ENCODE assay signal across 8 cellular contexts in the genomic region with DNA sequence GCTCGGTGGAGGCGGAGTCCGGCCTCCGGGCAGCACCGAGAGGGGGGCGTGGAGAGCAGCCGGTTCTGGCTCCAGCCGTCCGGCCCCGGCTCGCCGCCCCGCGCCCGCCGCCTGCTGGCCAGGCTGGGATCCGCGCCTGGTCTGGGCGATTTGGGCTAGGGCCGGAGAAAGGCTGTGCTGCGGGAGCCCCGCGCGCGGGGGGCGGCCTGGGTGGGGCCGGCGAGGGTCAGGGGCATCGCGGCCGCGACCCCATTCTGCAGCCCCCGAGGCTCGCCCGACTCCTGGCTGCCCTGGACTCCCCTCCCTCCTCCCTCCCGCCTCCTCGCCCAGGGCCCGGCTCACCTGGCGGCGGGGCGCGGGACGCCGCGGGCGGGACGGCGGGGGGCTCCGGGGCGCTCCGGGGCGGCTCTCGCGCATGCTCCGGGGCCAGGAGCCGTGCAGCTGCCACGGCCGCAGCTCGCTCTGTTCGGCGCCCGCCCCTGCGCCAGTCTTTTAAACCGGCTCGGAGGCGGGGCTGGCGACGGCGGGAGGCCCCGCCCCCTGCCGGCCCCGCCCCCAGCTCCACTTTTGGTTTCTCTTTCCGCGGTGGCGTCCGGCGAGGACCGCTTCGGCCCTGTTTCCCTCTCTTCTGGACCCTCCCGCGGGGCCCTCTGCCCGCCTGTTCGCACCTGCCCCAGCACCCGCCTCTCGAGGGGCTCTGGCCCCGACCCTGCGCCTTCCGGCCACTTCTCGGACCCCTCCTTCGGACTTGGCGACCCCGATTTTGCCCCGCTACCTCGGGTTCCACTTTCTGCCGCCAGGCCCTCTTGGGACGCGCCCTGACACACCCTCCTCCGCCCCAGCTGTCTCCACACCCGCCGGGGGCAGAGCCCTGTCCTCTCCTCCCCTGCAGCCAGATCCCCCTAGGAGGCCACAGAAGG. TPM values are rescaled to one million over a fixed set of nuclear protein-coding genes. Genes with fewer than 3 reads are reported as not detected.
A peak's percentile ranks its signal among the peaks of the same experiment; 100 is the strongest.
DNase-seq lines count a peak whose midpoint lies in the region; ATAC-seq, FAIRE-seq and TF ChIP-seq lines count a peak whose summit lies in the region.

A gene with protein sequence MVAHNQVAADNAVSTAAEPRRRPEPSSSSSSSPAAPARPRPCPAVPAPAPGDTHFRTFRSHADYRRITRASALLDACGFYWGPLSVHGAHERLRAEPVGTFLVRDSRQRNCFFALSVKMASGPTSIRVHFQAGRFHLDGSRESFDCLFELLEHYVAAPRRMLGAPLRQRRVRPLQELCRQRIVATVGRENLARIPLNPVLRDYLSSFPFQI (minus strand): TSS at position 468 of the 920 bp plus-strand sequence. CDS start 726 bp downstream, outside the sequence.

- in situ Hi-C loops in HepG2 (cut with HindIII; ENCODE audit: extremely low pct_ligation_motif_present, low pct_unique_long_range_greater_than_20kb), result loop anchor here (5.0 kb wide), 2 partner anchors 91 to 289 kb away; a partner anchor contains a TSS

- peaks cover 28% of the 10 kb centered on the region for H3K79me2 ChIP-seq in HepG2 (ENCODE audit: insufficient read depth, low read length)

- TF ChIP-seq CTCF in HepG2 (CRISPR knock-in tag; IDR thresholded peaks at IDR 0.05), result peak; percentile 81

- peak; percentile 83 for DNase-seq in Ammon's horn (ENCODE audit: low spot score)
- DNase-seq in NCI-H345 treated with DMSO at 0.1 percent for 48 hours (lab: John Stamatoyannopoulos, UW; ENCODE audit: unreplicated experiment), result peak; percentile 67
- peak; percentile 85 to 90 for DNase-seq in activated CD4-positive, alpha-beta T cell treated with anti-CD3 and anti-CD28 coated beads for 4 hours
- DNase-seq in dedifferentiated amniotic fluid mesenchymal stem cell (ENCODE audit: extremely low spot score), result peak; percentile 71
- DNase-seq in HepG2 (ENCODE audit: low spot score), result peak; percentile 78
- peak; percentile 85 for DNase-seq in stimulated activated CD4-positive, alpha-beta T cell treated with anti-CD3 and anti-CD28 coated beads, Interleukin-2, amount 100 ng/mL, for 4 hours (ENCODE audit: low read depth)

- no TSS peak for BruUV-seq in HepG2 (replicated peaks; lab: Mats Ljungman, UMichigan)

- CTCF ChIA-PET in HepG2 (lab: Yijun Ruan, JAX; ENCODE audit: low intra/inter-chr PET ratio, low total read pairs), result interaction anchor here (1.0 to 5.2 kb wide), 6 partner anchors 100 to 299 kb away, joined by 4 to 38 read pairs (median 10); no protein-coding TSS in a partner anchor

- peak within 1 kb of the TSS; percentile 87 to 98 (median 95) for H3K4me3 ChIP-seq in HepG2 (replicated peaks in 1 of 3; ENCODE audit: insufficient read depth in 1 of 3, low read depth in 2 of 3, low read length in 3 of 3)

- H3K4me2 ChIP-seq in HepG2 (ENCODE audit: low read depth, low read length), result peak within 1 kb of the TSS; percentile 99

- peak in 1 of 2 experiments; percentile 99; a peak in 2 of 4 replicates for TF ChIP-seq POLR2A in HepG2 (IDR thresholded peaks at IDR 0.05; ENCODE audit: insufficient read depth in 1 of 2, low read depth in 2 of 2, low read length in 2 of 2)

- POLR2A ChIA-PET in HepG2 (lab: Yijun Ruan, JAX), result interaction anchor here (0.5 to 9.0 kb wide), 85 partner anchors 8 to 512 kb away, joined by 3 to 351 read pairs (median 5); a partner anchor contains a TSS

- 0 out of 4 replicates have a peak, but pooled peaks of 1 of the 2 experiments have one; percentile 16 for TF ChIP-seq EP300 in HepG2 (IDR thresholded peaks at IDR 0.05; ENCODE audit: low read depth in 2 of 2, low read length in 2 of 2)
- TF ChIP-seq EP300 in HepG2 (CRISPR knock-in tag; IDR thresholded peaks at IDR 0.05; ENCODE audit: borderline replicate concordance), result peak; percentile 17; the same call in 1 of the 2 replicates

- peak; percentile 99 for TF ChIP-seq RAD21 in HepG2 (CRISPR knock-in tag; IDR thresholded peaks at IDR 0.05)

- H3K36me3 ChIP-seq in HepG2 (replicated peaks in 1 of 2; ENCODE audit: control insufficient read depth in 1 of 2, insufficient read depth in 2 of 2, low read length in 2 of 2), result peaks cover 2 to 8% of the 10 kb centered on the region in 2 experiments; a peak in 4 of 5 replicates

- peak within 1 kb of the TSS; percentile 92 for H3K9ac ChIP-seq in HepG2 (ENCODE audit: insufficient read depth, low read depth, low read length)

- intact Hi-C loops in HepG2 (cut with micrococcal nuclease; ENCODE audit: unreplicated experiment), result loop anchor here (2.0 to 5.0 kb wide), 4 partner anchors 23 to 116 kb away; no protein-coding TSS in a partner anchor

- H3K4me1 ChIP-seq in HepG2 (ENCODE audit: insufficient read depth, low read length), result peaks cover 83% of the 10 kb centered on the region

- H3K27ac ChIP-seq in HepG2 (ENCODE audit: extremely low read length, insufficient read depth, low read length), result peak within 1 kb of the TSS; percentile 93

- no peaks in the 10 kb centered on the region; a peak in 2 of 5 replicates for H3K27me3 ChIP-seq in HepG2 (ENCODE audit: control insufficient read depth in 1 of 2, insufficient read depth in 2 of 2, low read length in 2 of 2)

- H4K20me1 ChIP-seq in HepG2 (ENCODE audit: insufficient read depth, low read length), result peaks cover 47% of the 10 kb centered on the region

- FAIRE-seq in HepG2 (lab: Jason Lieb, UNC), result no peak

- no peaks in the 10 kb centered on the region for H3K9me3 ChIP-seq in HepG2 (ENCODE audit: low read length)

- ATAC-seq in GM19025 (IDR thresholded peaks at IDR 0.05; ENCODE audit: low read depth, unreplicated experiment) (peak; percentile 55), HG03196 (IDR thresholded peaks at IDR 0.05; ENCODE audit: unreplicated experiment) (peak; percentile 45), HepG2 (peak; percentile 69)

- H2AFZ ChIP-seq in HepG2 (ENCODE audit: low read length), result no peak within 1 kb of the TSS

- WGBS in HepG2 (ENCODE audit: low lambda C conversion rate), result under 1% methylated on average over 26 of the region's 100 CpGs

TF ChIP-seq in HepG2, 621 proteins besides CTCF, POLR2A, EP300 and RAD21 (continues in another document):
- TF ChIP-seq NRL (CRISPR knock-in tag; IDR thresholded peaks at IDR 0.05; ENCODE audit: borderline replicate concordance) (peak; percentile 92), YEATS4 (CRISPR knock-in tag; IDR thresholded peaks at IDR 0.05; ENCODE audit: borderline replicate concordance) (peak; percentile 85), NFYC (CRISPR knock-in tag; IDR thresholded peaks at IDR 0.05) (no peak; the same call in 1 of the 2 replicates), ZMYM2 (CRISPR knock-in tag; IDR thresholded peaks at IDR 0.05) (no peak), ZNF329 (CRISPR knock-in tag; IDR thresholded peaks at IDR 0.05; ENCODE audit: low read depth) (peak; percentile 72; the same call in 1 of the 2 replicates), KLF9 (CRISPR knock-in tag; IDR thresholded peaks at IDR 0.05; ENCODE audit: low read depth) (peak; percentile 89), ZNF850 (CRISPR knock-in tag; conservative IDR thresholded peaks at IDR 0.05) (no peak)
- TF ChIP-seq, protein P1, sequence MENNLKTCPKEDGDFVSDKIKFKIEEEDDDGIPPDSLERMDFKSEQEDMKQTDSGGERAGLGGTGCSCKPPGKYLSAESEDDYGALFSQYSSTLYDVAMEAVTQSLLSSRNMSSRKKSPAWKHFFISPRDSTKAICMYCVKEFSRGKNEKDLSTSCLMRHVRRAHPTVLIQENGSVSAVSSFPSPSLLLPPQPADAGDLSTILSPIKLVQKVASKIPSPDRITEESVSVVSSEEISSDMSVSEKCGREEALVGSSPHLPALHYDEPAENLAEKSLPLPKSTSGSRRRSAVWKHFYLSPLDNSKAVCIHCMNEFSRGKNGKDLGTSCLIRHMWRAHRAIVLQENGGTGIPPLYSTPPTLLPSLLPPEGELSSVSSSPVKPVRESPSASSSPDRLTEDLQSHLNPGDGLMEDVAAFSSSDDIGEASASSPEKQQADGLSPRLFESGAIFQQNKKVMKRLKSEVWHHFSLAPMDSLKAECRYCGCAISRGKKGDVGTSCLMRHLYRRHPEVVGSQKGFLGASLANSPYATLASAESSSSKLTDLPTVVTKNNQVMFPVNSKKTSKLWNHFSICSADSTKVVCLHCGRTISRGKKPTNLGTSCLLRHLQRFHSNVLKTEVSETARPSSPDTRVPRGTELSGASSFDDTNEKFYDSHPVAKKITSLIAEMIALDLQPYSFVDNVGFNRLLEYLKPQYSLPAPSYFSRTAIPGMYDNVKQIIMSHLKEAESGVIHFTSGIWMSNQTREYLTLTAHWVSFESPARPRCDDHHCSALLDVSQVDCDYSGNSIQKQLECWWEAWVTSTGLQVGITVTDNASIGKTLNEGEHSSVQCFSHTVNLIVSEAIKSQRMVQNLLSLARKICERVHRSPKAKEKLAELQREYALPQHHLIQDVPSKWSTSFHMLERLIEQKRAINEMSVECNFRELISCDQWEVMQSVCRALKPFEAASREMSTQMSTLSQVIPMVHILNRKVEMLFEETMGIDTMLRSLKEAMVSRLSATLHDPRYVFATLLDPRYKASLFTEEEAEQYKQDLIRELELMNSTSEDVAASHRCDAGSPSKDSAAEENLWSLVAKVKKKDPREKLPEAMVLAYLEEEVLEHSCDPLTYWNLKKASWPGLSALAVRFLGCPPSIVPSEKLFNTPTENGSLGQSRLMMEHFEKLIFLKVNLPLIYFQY (CRISPR knock-in tag; IDR thresholded peaks at IDR 0.05; ENCODE audit: borderline replicate concordance), result peak; percentile 50; the same call in 1 of the 2 replicates

RNA-seq across cellular contexts. Expression of the gene that starts here (rescaled TPM):
- total RNA-seq in HepG2 (2016; rRNA removed; fragmentation: Illumina TruSeq; extraction: Trizol), result 3.3 and 5.3 TPM in 2 replicates
- 5.4 and 8.1 TPM in 2 replicates for total RNA-seq in HepG2 (2016; cell fraction: cytosol; rRNA removed; fragmentation: Illumina TruSeq; extraction: Trizol; ENCODE audit: low read depth)
- total RNA-seq in HepG2 (2016; cell fraction: insoluble cytoplasmic fraction; rRNA removed; fragmentation: Illumina TruSeq; extraction: Trizol), result 2.8 and 4.2 TPM in 2 replicates
- total RNA-seq in HepG2 (2016; cell fraction: membrane; rRNA removed; fragmentation: Illumina TruSeq; extraction: Trizol), result 9.1 and 10.9 TPM in 2 replicates
- total RNA-seq in HepG2 (2016; cell fraction: nucleus; rRNA removed; fragmentation: Illumina TruSeq; extraction: Trizol), result 5.6 and 5.7 TPM in 2 replicates
- 6.3 and 9.4 TPM in 2 replicates for polyA plus RNA-seq in HepG2 (2011; rRNA removed)
- polyA plus RNA-seq in HepG2 (2011; cell fraction: cytosol; rRNA removed), result 5.3 and 8.4 TPM in 2 replicates
- 30.3 and 31.6 TPM in 2 replicates for polyA plus RNA-seq in HepG2 (2011; cell fraction: nucleus; rRNA removed)
- polyA plus RNA-seq in HepG2 (2012), result 6.5 and 7.4 TPM in 2 replicates
- polyA plus RNA-seq in HepG2 (2016; cell fraction: cytosol; fragmentation: Illumina TruSeq; extraction: Trizol; ENCODE audit: low read depth), result 5.5 and 7.8 TPM in 2 replicates
- polyA plus RNA-seq in HepG2 (2016; cell fraction: insoluble cytoplasmic fraction; fragmentation: Illumina TruSeq; extraction: Trizol; ENCODE audit: low read depth), result 5.2 and 6.3 TPM in 2 replicates
- polyA plus RNA-seq in HepG2 (2016; cell fraction: membrane; fragmentation: Illumina TruSeq; extraction: Trizol; ENCODE audit: low read depth), result 7.1 and 9.9 TPM in 2 replicates
- 8.1 and 8.6 TPM in 2 replicates for polyA plus RNA-seq in HepG2 (2016; cell fraction: nucleus; fragmentation: Illumina TruSeq; extraction: Trizol; ENCODE audit: insufficient read depth, low read depth)
- polyA minus RNA-seq in HepG2 (2011; rRNA and poly(A)+ RNA removed; ENCODE audit: low replicate concordance), result 3.9 and 31.0 TPM in 2 replicates
- 12.0 and 14.0 TPM in 2 replicates for polyA minus RNA-seq in HepG2 (2011; cell fraction: cytosol; rRNA and poly(A)+ RNA removed)
- polyA minus RNA-seq in HepG2 (2011; cell fraction: nucleus; rRNA and poly(A)+ RNA removed), result 44.8 and 46.1 TPM in 2 replicates

Comparison
In these comparisons a context has a peak if more than half of its experiments do, and no peak if none do; other contexts are left out.
1. Peak in every context shown above with its lines: DNase-seq, ATAC-seq, H3K4me3 ChIP-seq and H3K27ac ChIP-seq.